Comparison of ENCODE assay signal across 28 cellular contexts in the genomic region with DNA sequence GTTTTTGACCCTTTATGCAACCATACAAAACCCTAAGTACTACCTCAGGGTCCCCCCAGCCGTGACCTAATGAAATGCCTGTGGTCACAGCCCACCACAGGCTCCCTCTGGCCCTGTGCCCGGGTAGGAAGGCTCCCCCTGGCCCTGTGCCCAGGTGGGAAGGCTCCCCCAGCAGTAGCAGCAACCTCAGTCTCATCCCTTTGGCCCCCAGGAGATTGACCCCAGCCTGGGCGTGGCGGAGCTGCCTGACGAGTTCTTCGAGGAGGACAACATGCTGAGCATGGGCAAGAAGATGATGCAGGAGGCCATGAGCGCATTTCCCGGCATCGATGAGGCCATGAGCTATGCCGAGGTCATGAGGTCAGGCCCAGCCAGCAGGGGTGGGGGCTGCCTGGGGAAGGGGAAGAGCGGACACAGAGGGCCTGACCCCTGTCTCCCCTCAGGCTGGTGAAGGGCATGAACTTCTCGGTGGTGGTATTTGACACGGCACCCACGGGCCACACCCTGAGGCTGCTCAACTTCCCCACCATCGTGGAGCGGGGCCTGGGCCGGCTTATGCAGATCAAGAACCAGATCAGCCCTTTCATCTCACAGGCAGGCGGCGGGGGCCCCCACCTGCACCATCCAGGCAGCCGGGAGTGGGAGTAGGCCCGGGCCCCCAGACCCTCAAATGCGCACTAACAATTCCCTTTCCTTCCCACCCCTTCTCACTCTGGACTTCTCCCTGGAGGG. TPM values are rescaled to one million over a fixed set of nuclear protein-coding genes. Genes with fewer than 3 reads are reported as not detected.
DNase-seq lines count a peak whose midpoint lies in the region; ATAC-seq, FAIRE-seq and TF ChIP-seq lines count a peak whose summit lies in the region.
"Had no signal": no experiment of that assay in that cellular context is flagged by ENCODE, and none has a peak within 500 bp of the region (broad histone marks: within the 10 kb centered on the region; RNA-seq: fewer than 3 reads in every experiment).

No MANE protein-coding gene starts in this region.

- 0 out of 22 replicates have a peak, but pooled peaks cover 0 to 4% (median 0%) of the 10 kb centered on the region in 11 experiments for H3K27me3 ChIP-seq in BLaER1 treated with 17β-estradiol and CSF1 and Interleukin-3, amounts not matched to agents 10 nM and 100 nM
- H3K27me3 ChIP-seq: upper lobe of right lung had no signal

- H3K36me3 ChIP-seq in BLaER1 treated with 17β-estradiol and CSF1 and Interleukin-3, amounts not matched to agents 10 nM and 100 nM, result peaks cover 60 to 81% (median 75%) of the 10 kb centered on the region in 11 experiments
- H3K36me3 ChIP-seq in mucosa of descending colon (ENCODE audit: low read depth), result no peaks in the 10 kb centered on the region

- peaks cover 0 to 30% (median 15%) of the 10 kb centered on the region in 11 experiments; a peak in 9 of 22 replicates for H4K20me1 ChIP-seq in BLaER1 treated with 17β-estradiol and CSF1 and Interleukin-3, amounts not matched to agents 10 nM and 100 nM

- no peak overlapping the region for H3K4me3 ChIP-seq in BLaER1 treated with 17β-estradiol and CSF1 and Interleukin-3, amounts not matched to agents 10 nM and 100 nM
- H3K4me3 ChIP-seq in mucosa of descending colon, result no peak overlapping the region
- H3K4me3 ChIP-seq: cardiac muscle cell, HAP-1, lower lobe of right lung, sigmoid colon, upper lobe of right lung had no signal

- peaks cover 20 to 47% (median 37%) of the 10 kb centered on the region in 10 experiments for H3K4me1 ChIP-seq in BLaER1 treated with 17β-estradiol and CSF1 and Interleukin-3, amounts not matched to agents 10 nM and 100 nM
- peaks cover 8% of the 10 kb centered on the region for H3K4me1 ChIP-seq in mucosa of descending colon (ENCODE audit: low read depth)
- H3K4me1 ChIP-seq: HAP-1, sigmoid colon had no signal

- peak overlapping the region; percentile 10 to 63 (median 51); a peak in 19 of 22 replicates for H3K4me2 ChIP-seq in BLaER1 treated with 17β-estradiol and CSF1 and Interleukin-3, amounts not matched to agents 10 nM and 100 nM

- peak overlapping the region in 1 of 11 experiments; percentile 43; a peak in 3 of 22 replicates for H3K27ac ChIP-seq in BLaER1 treated with 17β-estradiol and CSF1 and Interleukin-3, amounts not matched to agents 10 nM and 100 nM
- H3K27ac ChIP-seq: C4-2B, cardiac muscle cell, lower lobe of right lung, sigmoid colon, upper lobe of right lung had no signal

- intact Hi-C loops in mucosa of descending colon (cut with DNase I, micrococcal nuclease), result no loop called here

- H3K9me3 ChIP-seq in BLaER1 treated with 17β-estradiol and CSF1 and Interleukin-3, amounts not matched to agents 10 nM and 100 nM (replicated peaks in 1 of 11), result peaks cover 12 to 26% (median 17%) of the 10 kb centered on the region in 11 experiments
- no peaks in the 10 kb centered on the region for H3K9me3 ChIP-seq in mucosa of descending colon
- H3K9me3 ChIP-seq: HAP-1, upper lobe of right lung had no signal

- peak overlapping the region in 10 of 11 experiments; percentile 3 to 52 (median 29); a peak in 11 of 22 replicates for H3K9ac ChIP-seq in BLaER1 treated with 17β-estradiol and CSF1 and Interleukin-3, amounts not matched to agents 10 nM and 100 nM

- TF ChIP-seq CTCF in mucosa of descending colon (IDR thresholded peaks at IDR 0.05), result no peak

- DNase-seq in HTR-8/SVneo (ENCODE audit: insufficient read length, low spot score), result no peak
- DNase-seq in astrocyte of the hippocampus (ENCODE audit: low read depth, low spot score), result peak; percentile 77
- peak; percentile 31 for DNase-seq in myocyte (ENCODE audit: low read depth)
- no peak for DNase-seq in mucosa of descending colon
- no peak for DNase-seq in activated T-cell treated with anti-CD3 and anti-CD28 coated beads, Interleukin-2, amount 50 U/mL, for 1 hour
- DNase-seq in stimulated activated CD8-positive, alpha-beta memory T cell treated with anti-CD3 and anti-CD28 coated beads, Interleukin-4, amount 100 ng/mL, for 48 hours, result no peak
- DNase-seq: activated CD4-positive, CD25-positive, alpha-beta regulatory T cell; activated CD8-positive, alpha-beta T cell treated with anti-CD3 and anti-CD28 coated beads for 36 hours; activated gamma-delta T cell treated with Interleukin-2 at 50 U/mL for 16 hours; kidney; lower lobe of right lung; NCI-H1105 treated with DMSO at 0.1 percent for 48 hours; NCI-H2029 treated with DMSO at 0.1 percent for 48 hours; NCI-H2227 treated with DMSO at 0.1 percent for 48 hours; NCI-H748 treated with DMSO at 0.1 percent for 48 hours; sigmoid colon; T1000; upper lobe of right lung had no signal

- ATAC-seq in HG03342 (IDR thresholded peaks at IDR 0.05; ENCODE audit: unreplicated experiment), result no peak
- ATAC-seq in mucosa of descending colon, result no peak
- ATAC-seq: activated CD8-positive, alpha-beta T cell treated with anti-CD3 and anti-CD28 coated beads for 36 hours; upper lobe of right lung had no signal

- peak; percentile 9 for FAIRE-seq in HTR-8/SVneo (lab: Jason Lieb, UNC)
- FAIRE-seq: kidney had no signal

RNA-seq across cellular contexts. Expression of a gene that starts 6.3 kb away (rescaled TPM):
- total RNA-seq in myocyte (0.05 and 0.24 TPM in 2 replicates), mucosa of descending colon (100 to 1,000 TPM in 1 of 3 donors, 10 to 100 TPM in 2; 29.0 to 167 (median 32.2) TPM)
- polyA plus RNA-seq in myocyte (2012), result 0.33 TPM
- total RNA-seq: activated CD8-positive, alpha-beta T cell treated with anti-CD3 and anti-CD28 coated beads for 36 hours; cardiac muscle cell; G401; kidney; lower lobe of right lung; mucosa of gallbladder; progenitor cell of endocrine pancreas; upper lobe of right lung had no signal
- polyA plus RNA-seq: cardiac muscle cell, IgD-negative memory B cell, neural cell had no signal

RNA-seq across cellular contexts. Expression of a gene that starts 8.0 kb away (rescaled TPM):
- total RNA-seq in myocyte (73.1 and 96.8 TPM in 2 replicates), mucosa of descending colon (10 to 100 TPM; 44.8 to 70.5 (median 50.0) TPM)
- 152 TPM for polyA plus RNA-seq in myocyte (2012)

RNA-seq across cellular contexts. Expression of a gene that starts 10.8 kb away (rescaled TPM):
- 200 and 262 TPM in 2 replicates for total RNA-seq in myocyte
- polyA plus RNA-seq in myocyte (2012), result 205 TPM
- 100 to 1,000 TPM; 122 to 164 (median 146) TPM for total RNA-seq in mucosa of descending colon

RNA-seq across cellular contexts. Expression of a gene that starts 21.6 kb away (rescaled TPM):
- total RNA-seq in myocyte (45.6 and 51.3 TPM in 2 replicates), mucosa of descending colon (10 to 100 TPM; 48.9 to 73.3 (median 66.9) TPM)
- polyA plus RNA-seq in myocyte (2012), result 66.3 TPM

RNA-seq across cellular contexts. Expression of a gene that starts 30.0 kb away (rescaled TPM):
- total RNA-seq in myocyte, result 39.6 and 49.9 TPM in 2 replicates
- 30.7 TPM for polyA plus RNA-seq in myocyte (2012)
- total RNA-seq in mucosa of descending colon, result 10 to 100 TPM; 52.2 to 91.9 (median 69.0) TPM

Comparison
In these comparisons a context has a peak if more than half of its experiments do, and no peak if none do; other contexts are left out.
1. DNase-seq: peak in astrocyte of the hippocampus (single experiment) and myocyte (single experiment); none in HTR-8/SVneo (single experiment), mucosa of descending colon (0 of 3), activated T-cell treated with anti-CD3 and anti-CD28 coated beads, Interleukin-2, amount 50 U/mL, for 1 hour (single experiment) and stimulated activated CD8-positive, alpha-beta memory T cell treated with anti-CD3 and anti-CD28 coated beads, Interleukin-4, amount 100 ng/mL, for 48 hours (single experiment).
2. RNA of a gene that starts 6.3 kb away (total RNA-seq): 29.0 to 167 TPM in mucosa of descending colon; 0.05 to 0.24 TPM in myocyte; every median in the first group is over 10 times any median in the second.